8 cellular contexts compared by ENCODE assay signal in genomic region chr3:48301020-48301813, GRCh38. TPM values are rescaled to one million over a fixed set of nuclear protein-coding genes. Genes with fewer than 3 reads are reported as not detected.
DNase-seq lines count a peak whose midpoint lies in the region; ATAC-seq lines count a peak whose summit lies in the region.

Gene NME6, minus strand, starts transcription at chr3:48301367.

- H2BK15ac ChIP-seq in mesenchymal stem cell (ENCODE audit: low read depth, poor library complexity, severe bottlenecking), result peak within 1 kb of the TSS; percentile 91

- peak within 1 kb of the TSS; percentile 78 to 99 (median 97) for H3K27ac Mint-ChIP-seq in CD4-positive, alpha-beta memory T cell
- peak within 1 kb of the TSS; percentile 97 to 98 for H3K27ac Mint-ChIP-seq in effector memory CD8-positive, alpha-beta T cell

- H2BK5ac ChIP-seq in mesenchymal stem cell (ENCODE audit: low read depth, low read length, poor library complexity, severe bottlenecking), result peak within 1 kb of the TSS; percentile 97

- H3K9me3 ChIP-seq in CD4-positive, alpha-beta memory T cell (ENCODE audit: control insufficient read depth in 1 of 2, low read length in 2 of 2), result no peaks in the 10 kb centered on the region
- H3K9me3 ChIP-seq in mesenchymal stem cell (ENCODE audit: control insufficient read depth, low read length), result peaks cover 9% of the 10 kb centered on the region

- CTCF ChIA-PET in CD4-positive, alpha-beta memory T cell (lab: Charles Lee; ENCODE audit: partially characterized antibody), result interaction anchor here (0.9 to 1.7 kb wide), 9 partner anchors 11 to 135 kb away, joined by 3 to 14 read pairs (median 4); partner anchors contain the start of gene CDC25A

- ATAC-seq in GM21360 (IDR thresholded peaks at IDR 0.05; ENCODE audit: unreplicated experiment), result peak; percentile 68
- peak; percentile 84 for ATAC-seq in effector memory CD8-positive, alpha-beta T cell (replicated peaks)

- H3K36me3 ChIP-seq in CD4-positive, alpha-beta memory T cell (ENCODE audit: insufficient read depth, low read length), result peaks cover 15% of the 10 kb centered on the region
- peaks cover 13 to 24% of the 10 kb centered on the region in 2 experiments for H3K36me3 ChIP-seq in mesenchymal stem cell (ENCODE audit: control insufficient read depth in 1 of 2, insufficient read depth in 2 of 2, low read depth in 1 of 2, low read length in 2 of 2)

- peak within 1 kb of the TSS; percentile 95 for H3K9ac ChIP-seq in mesenchymal stem cell (ENCODE audit: low read length)

- H3K4me3 Mint-ChIP-seq in CD4-positive, alpha-beta memory T cell, result peak within 1 kb of the TSS; percentile 91 to 96 (median 94)
- H3K4me3 Mint-ChIP-seq in effector memory CD8-positive, alpha-beta T cell, result peak within 1 kb of the TSS; percentile 95 to 97

- peak within 1 kb of the TSS; percentile 99 for H2BK120ac ChIP-seq in mesenchymal stem cell (ENCODE audit: low read depth, low read length)

- H3K27me3 ChIP-seq in CD4-positive, alpha-beta memory T cell (ENCODE audit: insufficient read depth, low read length), result no peaks in the 10 kb centered on the region
- H3K27me3 ChIP-seq in mesenchymal stem cell (ENCODE audit: control insufficient read depth in 1 of 2, insufficient read depth in 1 of 2, low read length in 2 of 2), result peaks cover 0 to 3% of the 10 kb centered on the region in 2 experiments

- peak within 1 kb of the TSS; percentile 98 for H4K8ac ChIP-seq in mesenchymal stem cell (ENCODE audit: low read length)

- peak within 1 kb of the TSS; percentile 90 for H3K27ac ChIP-seq in CD4-positive, alpha-beta memory T cell (ENCODE audit: low read depth, low read length)
- H3K27ac ChIP-seq in mesenchymal stem cell (ENCODE audit: low read length, poor library complexity, severe bottlenecking), result peak within 1 kb of the TSS; percentile 98

- no peak within 1 kb of the TSS for H2BK12ac ChIP-seq in mesenchymal stem cell (ENCODE audit: low read length in 2 of 2)

- no peaks in the 10 kb centered on the region for H3K27me3 Mint-ChIP-seq in CD4-positive, alpha-beta memory T cell
- no peaks in the 10 kb centered on the region for H3K27me3 Mint-ChIP-seq in effector memory CD8-positive, alpha-beta T cell

- under 1% methylated on average over 65 of the region's 70 CpGs for WGBS in mesenchymal stem cell

- H3K4me1 ChIP-seq in CD4-positive, alpha-beta memory T cell (ENCODE audit: insufficient read depth, low read length), result peaks cover 20% of the 10 kb centered on the region
- H3K4me1 ChIP-seq in mesenchymal stem cell (ENCODE audit: control insufficient read depth, insufficient read depth, low read depth, low read length), result peaks cover 3% of the 10 kb centered on the region

- H3K36me3 Mint-ChIP-seq in CD4-positive, alpha-beta memory T cell, result peaks cover 11 to 28% of the 10 kb centered on the region in 2 donors
- peaks cover 14% of the 10 kb centered on the region for H3K36me3 Mint-ChIP-seq in effector memory CD8-positive, alpha-beta T cell (ENCODE audit: insufficient read depth)

- peak within 1 kb of the TSS; percentile 78 for H3K4me2 ChIP-seq in mesenchymal stem cell (ENCODE audit: low read length, poor library complexity, severe bottlenecking)

- peak; percentile 83 to 89 (median 85) for DNase-seq in CD4-positive, alpha-beta memory T cell
- peak; percentile 22 to 95 (median 90) for DNase-seq in HUDEP-2 (lab: John Stamatoyannopoulos, UW; ENCODE audit: unreplicated experiment in 76 of 76)
- peak; percentile 94 for DNase-seq in NOMO-1 treated with dmso at 0.1 percent for 144 hours (lab: John Stamatoyannopoulos, UW; ENCODE audit: unreplicated experiment)
- DNase-seq in activated CD8-positive, alpha-beta memory T cell treated with anti-CD3 and anti-CD28 coated beads for 48 hours (ENCODE audit: low read depth in 2 of 3, low spot score in 2 of 3), result peak; percentile 90 to 93 (median 91)
- DNase-seq in effector memory CD8-positive, alpha-beta T cell, result peak; percentile 87 to 90 (median 90)
- DNase-seq in mesenchymal stem cell, result peak; percentile 86
- peak; percentile 79 for DNase-seq in stimulated activated CD8-positive, alpha-beta memory T cell treated with anti-CD3 and anti-CD28 coated beads, Interleukin-12 subunit alpha, Interleukin-12 subunit beta, amount 100 ng/mL, for 24 hours (ENCODE audit: extremely low read depth)

- peak within 1 kb of the TSS; percentile 99 for H4K91ac ChIP-seq in mesenchymal stem cell (ENCODE audit: low read length)

- peak within 1 kb of the TSS; percentile 75 to 92 for H3K4ac ChIP-seq in mesenchymal stem cell (ENCODE audit: low read depth in 1 of 2, low read length in 2 of 2)

- H3K14ac ChIP-seq in mesenchymal stem cell (ENCODE audit: low read length in 2 of 2), result peak within 1 kb of the TSS in 1 of 2 experiments; percentile 85

- peaks cover 26% of the 10 kb centered on the region for H3K79me1 ChIP-seq in mesenchymal stem cell (replicated peaks; ENCODE audit: low read length, poor library complexity, severe bottlenecking)

- peak within 1 kb of the TSS; percentile 79 for H2AFZ ChIP-seq in mesenchymal stem cell (ENCODE audit: low read depth, low read length)

- peaks cover 25 to 57% (median 32%) of the 10 kb centered on the region in 4 donors for H3K4me1 Mint-ChIP-seq in CD4-positive, alpha-beta memory T cell
- H3K4me1 Mint-ChIP-seq in effector memory CD8-positive, alpha-beta T cell (ENCODE audit: low read depth in 2 of 2), result peaks cover 31 to 44% of the 10 kb centered on the region in 2 donors

- peak within 1 kb of the TSS; percentile 81 to 99 for H3K18ac ChIP-seq in mesenchymal stem cell (ENCODE audit: low read depth in 1 of 2, low read length in 2 of 2)

- H2AK5ac ChIP-seq in mesenchymal stem cell (ENCODE audit: low read length, severe bottlenecking), result peak within 1 kb of the TSS; percentile 61

- peak within 1 kb of the TSS in 1 of 2 experiments; percentile 42 for H3K23ac ChIP-seq in mesenchymal stem cell (ENCODE audit: low read length in 2 of 2)

- peak within 1 kb of the TSS; percentile 86 to 89 for H3K4me3 ChIP-seq in CD4-positive, alpha-beta memory T cell (ENCODE audit: low read length in 2 of 2)
- peak within 1 kb of the TSS; percentile 79 to 86 for H3K4me3 ChIP-seq in mesenchymal stem cell (ENCODE audit: insufficient read depth in 1 of 2, low read depth in 1 of 2, low read length in 2 of 2)

- intact Hi-C loops in CD4-positive, alpha-beta memory T cell (cut with micrococcal nuclease), result loop anchor here (1.0 to 2.0 kb wide), 5 partner anchors 32 to 256 kb away; partner anchors contain the start of genes CCDC51, CDC25A, TMA7 and ZNF589

- POLR2A ChIA-PET in CD4-positive, alpha-beta memory T cell (lab: Charles Lee; ENCODE audit: partially characterized antibody), result interaction anchor here (0.7 to 3.2 kb wide), 10 partner anchors 10 to 721 kb away, joined by 3 to 15 read pairs (median 4); partner anchors contain the start of genes CCDC51, NDUFAF3, SLC26A6 and TMA7

- no peaks in the 10 kb centered on the region for H3K9me3 Mint-ChIP-seq in CD4-positive, alpha-beta memory T cell
- no peaks in the 10 kb centered on the region for H3K9me3 Mint-ChIP-seq in effector memory CD8-positive, alpha-beta T cell

RNA-seq across cellular contexts. Expression of gene NME6, which starts in this region (rescaled TPM):
- 10 to 100 TPM; 43.2 to 45.8 TPM for total RNA-seq in CD4-positive, alpha-beta memory T cell
- 10 to 100 TPM; 56.9 to 64.2 TPM for polyA plus RNA-seq in CD4-positive, alpha-beta memory T cell
- polyA plus RNA-seq in mesenchymal stem cell (2013, experiment 1 of 2), result 14.0 TPM
- 14.7 TPM for polyA plus RNA-seq in mesenchymal stem cell (2013, experiment 2 of 2)

Comparison
In these comparisons a context has a peak if more than half of its experiments do, and no peak if none do; other contexts are left out.
1. Peak in every context shown above with its lines: DNase-seq, ATAC-seq, H3K4me3 ChIP-seq and H3K27ac ChIP-seq.